Comparison of ENCODE assay signal across 30 cellular contexts in genomic region chr13:51550151-51550550, GRCh38.
"Had no signal": no experiment of that assay in that cellular context is flagged by ENCODE, and none has a peak within 500 bp of the region (broad histone marks: within the 10 kb centered on the region; RNA-seq: fewer than 3 reads in every experiment).

No MANE protein-coding gene starts in this region.

- H2AFZ ChIP-seq: parathyroid adenoma had no signal

- H3K36me3 ChIP-seq: breast epithelium, esophagus muscularis mucosa, gastrocnemius medialis, left ventricle myocardium inferior, neutrophil, suprapubic skin, tibial nerve, uterus had no signal

- FAIRE-seq: astrocyte, colon, endothelial cell of umbilical vein had no signal

- H3K4me1 Mint-ChIP-seq: central memory CD8-positive, alpha-beta T cell; stimulated activated effector memory CD8-positive, alpha-beta T cell treated with anti-CD3 and anti-CD28 coated beads, Interleukin-12 subunit alpha, Interleukin-12 subunit beta, amount 100 ng/mL, for 72 hours had no signal

- H3K79me2 ChIP-seq: parathyroid adenoma had no signal

- H3K27ac ChIP-seq: breast epithelium, dorsolateral prefrontal cortex, esophagus muscularis mucosa, gastrocnemius medialis, left ventricle myocardium inferior, neutrophil, parathyroid adenoma, suprapubic skin, tibial nerve, uterus had no signal

- H3K36me3 Mint-ChIP-seq: activated naive CD8-positive, alpha-beta T cell treated with anti-CD3 and anti-CD28 coated beads for 36 hours; natural killer cell treated with Interleukin-12 subunit alpha and Interleukin-12 subunit beta and Interleukin-15 and Interleukin-18, amount 100 ng/mL, for 72 hours; stimulated activated effector memory CD8-positive, alpha-beta T cell treated with anti-CD3 and anti-CD28 coated beads, Interleukin-12 subunit alpha, Interleukin-12 subunit beta, amount 100 ng/mL, for 72 hours; WTC11 had no signal

- H3K27me3 Mint-ChIP-seq: activated naive CD8-positive, alpha-beta T cell treated with anti-CD3 and anti-CD28 coated beads for 36 hours; activated T-cell treated with anti-CD3 and anti-CD28 coated beads, Interleukin-2, amount 50 U/mL, for 24 hours; stimulated activated naive CD8-positive, alpha-beta T cell treated with anti-CD3 and anti-CD28 coated beads, Interleukin-15, amount 100 ng/mL, for 72 hours had no signal

- H3K27me3 ChIP-seq: breast epithelium, dorsolateral prefrontal cortex, esophagus muscularis mucosa, gastrocnemius medialis, neutrophil, suprapubic skin, tibial nerve, uterus had no signal

- H3K27ac Mint-ChIP-seq: activated T-cell treated with anti-CD3 and anti-CD28 coated beads, Interleukin-2, amount 50 U/mL, for 24 hours; activated T-helper 2 cell treated with anti-CD3 and anti-CD28 coated beads, Interferon-gamma antibody, Interleukin-2, Interleukin-4, amounts not matched to agents 10 μg/mL and 5 μg/mL and 100 μg/mL, durations not matched to agents 14 hours and 24 hours and 36 hours; natural killer cell treated with Interleukin-12 subunit alpha and Interleukin-12 subunit beta and Interleukin-15 and Interleukin-18, amount 100 ng/mL, for 72 hours; stimulated activated effector memory CD8-positive, alpha-beta T cell treated with anti-CD3 and anti-CD28 coated beads, Interleukin-12 subunit alpha, Interleukin-12 subunit beta, amount 100 ng/mL, for 72 hours; stimulated activated naive CD8-positive, alpha-beta T cell treated with anti-CD3 and anti-CD28 coated beads, Interleukin-15, amount 100 ng/mL, for 72 hours; WTC11 had no signal

- H3K9ac ChIP-seq: parathyroid adenoma had no signal

- H3K4me3 Mint-ChIP-seq: activated naive CD8-positive, alpha-beta T cell treated with anti-CD3 and anti-CD28 coated beads for 36 hours; activated T-cell treated with anti-CD3 and anti-CD28 coated beads, Interleukin-2, amount 50 U/mL, for 24 hours; central memory CD8-positive, alpha-beta T cell; effector memory CD8-positive, alpha-beta T cell; natural killer cell treated with Interleukin-12 subunit alpha and Interleukin-12 subunit beta and Interleukin-15 and Interleukin-18, amount 100 ng/mL, for 72 hours; stimulated activated effector memory CD8-positive, alpha-beta T cell treated with anti-CD3 and anti-CD28 coated beads, Interleukin-12 subunit alpha, Interleukin-12 subunit beta, amount 100 ng/mL, for 72 hours; stimulated activated naive CD8-positive, alpha-beta T cell treated with anti-CD3 and anti-CD28 coated beads, Interleukin-15, amount 100 ng/mL, for 72 hours; WTC11 had no signal

- H3K9me3 ChIP-seq: breast epithelium, esophagus muscularis mucosa, gastrocnemius medialis, neutrophil, suprapubic skin, tibial nerve, uterus had no signal

- H3K4me3 ChIP-seq: breast epithelium, dorsolateral prefrontal cortex, esophagus muscularis mucosa, gastrocnemius medialis, left ventricle myocardium inferior, suprapubic skin, tibial nerve, uterus had no signal

- ATAC-seq: effector memory CD8-positive, alpha-beta T cell; gastrocnemius medialis; natural killer cell treated with Interleukin-12 subunit alpha and Interleukin-12 subunit beta and Interleukin-15 and Interleukin-18, amount 100 ng/mL, for 72 hours; right cardiac atrium; stimulated activated effector memory CD8-positive, alpha-beta T cell treated with anti-CD3 and anti-CD28 coated beads, Interleukin-12 subunit alpha, Interleukin-12 subunit beta, amount 100 ng/mL, for 72 hours; stimulated activated naive CD8-positive, alpha-beta T cell treated with anti-CD3 and anti-CD28 coated beads, Interleukin-15, amount 100 ng/mL, for 72 hours; WTC11 had no signal

- H3K4me1 ChIP-seq: breast epithelium, esophagus muscularis mucosa, gastrocnemius medialis, left ventricle myocardium inferior, uterus had no signal

- H3K9me3 Mint-ChIP-seq: activated naive CD8-positive, alpha-beta T cell treated with anti-CD3 and anti-CD28 coated beads for 36 hours; activated T-cell treated with anti-CD3 and anti-CD28 coated beads, Interleukin-2, amount 50 U/mL, for 24 hours; activated T-helper 2 cell treated with anti-CD3 and anti-CD28 coated beads, Interferon-gamma antibody, Interleukin-2, Interleukin-4, amounts not matched to agents 10 μg/mL and 5 μg/mL and 100 μg/mL, durations not matched to agents 14 hours and 24 hours and 36 hours; central memory CD8-positive, alpha-beta T cell; effector memory CD8-positive, alpha-beta T cell; natural killer cell treated with Interleukin-12 subunit alpha and Interleukin-12 subunit beta and Interleukin-15 and Interleukin-18, amount 100 ng/mL, for 72 hours; stimulated activated effector memory CD8-positive, alpha-beta T cell treated with anti-CD3 and anti-CD28 coated beads, Interleukin-12 subunit alpha, Interleukin-12 subunit beta, amount 100 ng/mL, for 72 hours; stimulated activated naive CD8-positive, alpha-beta T cell treated with anti-CD3 and anti-CD28 coated beads, Interleukin-15, amount 100 ng/mL, for 72 hours had no signal

- DNase-seq: activated CD8-positive, alpha-beta memory T cell treated with anti-CD3 and anti-CD28 coated beads for 24 hours; activated CD8-positive, alpha-beta memory T cell treated with anti-CD3 and anti-CD28 coated beads, Interleukin-2, amount 50 U/mL, for 4 hours; activated naive CD4-positive, alpha-beta T cell; activated naive CD8-positive, alpha-beta T cell treated with anti-CD3 and anti-CD28 coated beads for 36 hours; activated T-cell treated with anti-CD3 and anti-CD28 coated beads, Interleukin-2, amount 50 U/mL, for 24 hours; dorsolateral prefrontal cortex; effector memory CD8-positive, alpha-beta T cell; gastrocnemius medialis; hypothalamus; left ventricle myocardium inferior; mammary epithelial cell; right cardiac atrium; stimulated activated CD4-positive, alpha-beta T cell treated with anti-CD3 and anti-CD28 coated beads, Interleukin-12 subunit alpha, Interleukin-12 subunit beta, amount 100 ng/mL, for 4 hours; stimulated activated naive CD8-positive, alpha-beta T cell treated with anti-CD3 and anti-CD28 coated beads, Interleukin-15, amount 100 ng/mL, for 72 hours; T-helper 9 cell; uterus had no signal
